22 cellular contexts compared by ENCODE assay signal in genomic region chr2:128416366-128416765, GRCh38.
A peak's percentile ranks its signal among the peaks of the same experiment; 100 is the strongest.
DNase-seq lines count a peak whose midpoint lies in the region; ATAC-seq, FAIRE-seq and TF ChIP-seq lines count a peak whose summit lies in the region.
"Had no signal": no experiment of that assay in that cellular context is flagged by ENCODE, and none has a peak within 500 bp of the region (broad histone marks: within the 10 kb centered on the region; RNA-seq: fewer than 3 reads in every experiment).

No MANE protein-coding gene starts in this region.

- H3K36me3 ChIP-seq in BLaER1 (no peaks in the 10 kb centered on the region), KOPT-K1 (ENCODE audit: insufficient read depth, low read length) (no peaks in the 10 kb centered on the region), heart right ventricle (no peaks in the 10 kb centered on the region)

- no peak for FAIRE-seq in RCC 7860 (lab: Jason Lieb, UNC)
- FAIRE-seq: astrocyte, keratinocyte had no signal

- intact Hi-C loops in posterior vena cava (cut with DNase I): no loop called here
- intact Hi-C loops in heart right ventricle (cut with DNase I): no loop called here

- DNase-seq in foreskin keratinocyte: no peak
- peak; percentile 37 for DNase-seq in posterior vena cava (ENCODE audit: low spot score)
- DNase-seq in C1 segment of cervical spinal cord (lab: John Stamatoyannopoulos, UW): no peak
- DNase-seq in RCC 7860 (ENCODE audit: low spot score): no peak
- DNase-seq in G401 (ENCODE audit: low spot score): no peak
- DNase-seq in heart right ventricle: no peak
- DNase-seq: activated CD4-positive, alpha-beta T cell treated with anti-CD3 and anti-CD28 coated beads for 36 hours; activated T-cell treated with anti-CD3 and anti-CD28 coated beads for 4 hours; CD8-positive, alpha-beta memory T cell; KBM-7; mesenchymal stem cell; NCI-H1048; NCI-H2081; NCI-H446 treated with DMSO at 0.1 percent for 48 hours; SW 1271 had no signal

- in situ Hi-C loops in G401 (cut with HindIII; ENCODE audit: low sequenced_read_pairs): no loop called here

- TF ChIP-seq CTCF in foreskin keratinocyte (conservative IDR thresholded peaks at IDR 0.05) (no peak), heart right ventricle (IDR thresholded peaks at IDR 0.05) (no peak)

- H3K27me3 ChIP-seq in BLaER1 (no peaks in the 10 kb centered on the region), foreskin keratinocyte (no peaks in the 10 kb centered on the region), heart right ventricle (no peaks in the 10 kb centered on the region)
- H3K27me3 ChIP-seq: hepatocyte had no signal

- H3K27ac ChIP-seq in BLaER1: no peak overlapping the region
- H3K27ac ChIP-seq in KOPT-K1 (ENCODE audit: low read depth, low read length, poor library complexity, severe bottlenecking): peak overlapping the region; percentile 84
- no peak overlapping the region for H3K27ac ChIP-seq in foreskin keratinocyte
- H3K27ac ChIP-seq in heart right ventricle: no peak overlapping the region
- H3K27ac ChIP-seq: hepatocyte, RWPE1 had no signal

- H3K9ac ChIP-seq in BLaER1: no peak overlapping the region

- H3K9me3 ChIP-seq in BLaER1: peaks cover 19% of the 10 kb centered on the region
- peaks cover 5% of the 10 kb centered on the region for H3K9me3 ChIP-seq in KOPT-K1 (ENCODE audit: insufficient read depth, low read length, poor library complexity, severe bottlenecking)
- peaks cover 0 to 5% (median 0%) of the 10 kb centered on the region in 11 donors for H3K9me3 ChIP-seq in heart right ventricle

- H4K20me1 ChIP-seq in BLaER1: no peaks in the 10 kb centered on the region

- H3K4me1 ChIP-seq in BLaER1 (peaks cover 51% of the 10 kb centered on the region), foreskin keratinocyte (no peaks in the 10 kb centered on the region), heart right ventricle (no peaks in the 10 kb centered on the region)

- peak overlapping the region; percentile 7; the same call in 1 of the 2 replicates for H3K4me2 ChIP-seq in BLaER1
- H3K4me2 ChIP-seq: hepatocyte had no signal

- WGBS in heart right ventricle, 2 donors: 71 to 75% methylated on average over 6 of the region's 6 CpGs

- H3K4me3 ChIP-seq in BLaER1: no peak overlapping the region
- no peak overlapping the region for H3K4me3 ChIP-seq in heart right ventricle
- H3K4me3 ChIP-seq: hepatocyte had no signal

- ATAC-seq in foreskin keratinocyte: peak; percentile 10
- ATAC-seq in heart right ventricle: no peak
- ATAC-seq: activated CD4-positive, alpha-beta T cell treated with anti-CD3 and anti-CD28 coated beads for 36 hours; activated naive CD4-positive, alpha-beta T cell treated with anti-CD3 and anti-CD28 coated beads, Interleukin-2, amount 50 U/mL, for 72 hours had no signal
